ENCODE assay signal across 18 cellular contexts in the genomic region with DNA sequence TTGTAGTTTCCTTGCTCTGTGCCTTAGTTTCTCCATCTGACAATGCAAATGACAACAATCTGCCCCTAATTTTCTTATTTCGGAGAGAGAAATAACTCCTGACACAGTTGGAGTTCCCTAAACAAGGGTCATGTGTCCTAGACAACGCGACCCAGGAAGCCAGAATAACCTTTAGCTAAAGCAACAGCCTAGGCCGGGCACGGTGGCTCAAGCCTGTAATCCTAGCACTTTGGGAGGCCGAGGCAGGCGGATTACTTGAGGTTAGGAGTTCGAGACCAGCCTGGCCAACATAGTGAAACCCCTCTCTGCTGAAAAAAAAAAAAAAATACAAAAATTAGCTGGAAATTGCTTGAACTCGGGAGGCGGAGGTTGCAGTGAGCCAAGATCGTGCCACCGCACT.
"Had no signal": no experiment of that assay in that cellular context is flagged by ENCODE, and none has a peak within 500 bp of the region (broad histone marks: within the 10 kb centered on the region; RNA-seq: fewer than 3 reads in every experiment).

No MANE protein-coding gene starts in this region.

- H3K27me3 Mint-ChIP-seq: stimulated activated naive CD8-positive, alpha-beta T cell treated with anti-CD3 and anti-CD28 coated beads, Interleukin-15, amount 100 ng/mL, for 72 hours had no signal

- H3K27ac Mint-ChIP-seq: natural killer cell; stimulated activated memory B cell treated with anti-CD40 and anti-IgM and Interleukin-4, amounts not matched to agents 10 μg/mL and 1 μg/mL and 100 μg/mL, for 72 hours; stimulated activated naive CD8-positive, alpha-beta T cell treated with anti-CD3 and anti-CD28 coated beads, Interleukin-15, amount 100 ng/mL, for 72 hours had no signal

- H3K4me1 ChIP-seq: colonic mucosa, testis, tibial nerve had no signal

- H3K9me3 ChIP-seq: colonic mucosa, heart left ventricle, spleen, testis, tibial nerve had no signal

- DNase-seq: effector CD4-positive, alpha-beta T cell; endodermal cell; heart left ventricle; hippocampal formation; kidney glomerular epithelial cell; natural killer cell; posterior cingulate gyrus; spleen; stimulated activated CD4-positive, alpha-beta T cell treated with anti-CD3 and anti-CD28 coated beads, Interleukin-15, amount 100 ng/mL, for 24 hours; stimulated activated CD4-positive, alpha-beta T cell treated with anti-CD3 and anti-CD28 coated beads, Interleukin-1b, Interleukin-23, amount 100 ng/mL, for 48 hours; stimulated activated CD4-positive, alpha-beta T cell treated with anti-CD3 and anti-CD28 coated beads, Interleukin-4, amount 100 ng/mL, for 24 hours; stimulated activated naive CD8-positive, alpha-beta T cell treated with anti-CD3 and anti-CD28 coated beads, Interleukin-15, amount 100 ng/mL, for 72 hours; testis had no signal

- ATAC-seq: heart left ventricle; natural killer cell; sciatic nerve; stimulated activated memory B cell treated with anti-CD40 and anti-IgM and Interleukin-4, amounts not matched to agents 10 μg/mL and 1 μg/mL and 100 μg/mL, for 72 hours; stimulated activated naive CD8-positive, alpha-beta T cell treated with anti-CD3 and anti-CD28 coated beads, Interleukin-15, amount 100 ng/mL, for 72 hours had no signal

- H3K36me3 ChIP-seq: colonic mucosa, heart left ventricle, tibial nerve had no signal

- H3K4me3 ChIP-seq: colonic mucosa, heart left ventricle, spleen, testis, tibial nerve had no signal

- H3K4me1 Mint-ChIP-seq: natural killer cell had no signal

- H3K27me3 ChIP-seq: colonic mucosa, heart left ventricle, spleen, testis, tibial nerve had no signal

- H3K4me3 Mint-ChIP-seq: endodermal cell; natural killer cell; neural crest cell; stimulated activated memory B cell treated with anti-CD40 and anti-IgM and Interleukin-4, amounts not matched to agents 10 μg/mL and 1 μg/mL and 100 μg/mL, for 72 hours; stimulated activated naive CD8-positive, alpha-beta T cell treated with anti-CD3 and anti-CD28 coated beads, Interleukin-15, amount 100 ng/mL, for 72 hours had no signal

- H3K27ac ChIP-seq: colonic mucosa, heart left ventricle, spleen, testis, tibial nerve had no signal

- H3K36me3 Mint-ChIP-seq: natural killer cell had no signal

- H3K9me3 Mint-ChIP-seq: endodermal cell; natural killer cell; neural crest cell; stimulated activated memory B cell treated with anti-CD40 and anti-IgM and Interleukin-4, amounts not matched to agents 10 μg/mL and 1 μg/mL and 100 μg/mL, for 72 hours; stimulated activated naive CD8-positive, alpha-beta T cell treated with anti-CD3 and anti-CD28 coated beads, Interleukin-15, amount 100 ng/mL, for 72 hours had no signal
